In the genomic region with DNA sequence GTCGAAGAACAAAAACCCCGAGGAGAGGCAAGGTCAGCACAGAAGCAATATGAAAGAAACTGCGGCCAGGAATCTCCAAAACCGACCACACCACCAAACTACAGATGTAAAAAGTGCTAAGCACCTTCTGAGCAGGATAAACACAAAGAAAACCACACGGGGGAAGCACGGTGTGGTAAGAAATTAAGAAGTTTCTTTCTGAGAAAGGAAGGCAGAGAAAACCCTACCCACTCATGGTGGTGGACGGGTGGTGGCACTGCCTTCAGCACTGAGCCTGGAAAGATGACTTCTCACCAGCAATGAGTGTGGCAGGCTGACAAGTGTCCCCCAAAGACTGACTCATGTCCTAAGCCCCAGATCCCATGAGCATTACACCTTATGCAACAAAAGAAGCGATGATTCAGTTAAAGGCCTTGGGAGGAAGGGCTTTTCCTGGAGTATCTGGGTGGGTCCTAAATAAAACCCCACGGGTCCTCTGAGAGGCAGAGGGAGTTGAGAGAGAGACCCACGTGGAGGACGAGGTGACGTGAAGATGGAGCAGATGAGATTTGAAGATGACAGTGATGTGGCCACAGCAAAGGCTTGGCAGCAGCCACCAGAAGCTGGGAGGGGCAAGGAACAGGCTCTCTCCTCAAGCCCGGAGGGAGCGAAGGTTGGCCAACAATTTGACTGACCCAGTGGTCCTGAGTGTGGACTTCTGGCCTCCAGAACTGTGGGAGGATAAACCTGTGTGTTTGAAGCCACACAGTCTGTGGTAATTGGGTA, we compare ENCODE assay signal across 8 cellular contexts.
DNase-seq lines count a peak whose midpoint lies in the region; ATAC-seq and TF ChIP-seq lines count a peak whose summit lies in the region.

No MANE protein-coding gene starts in this region.

- CTCF ChIA-PET in naive thymus-derived CD4-positive, alpha-beta T cell (lab: Charles Lee), result no interaction called here

- H3K4me1 ChIP-seq in naive thymus-derived CD4-positive, alpha-beta T cell (ENCODE audit: control insufficient read depth in 2 of 2, insufficient read depth in 2 of 2, low read length in 2 of 2), result peaks cover 0 to 7% of the 10 kb centered on the region in 2 donors

- H3K36me3 ChIP-seq in naive thymus-derived CD4-positive, alpha-beta T cell (ENCODE audit: control insufficient read depth in 2 of 3, insufficient read depth in 3 of 3, low read length in 3 of 3), result no peaks in the 10 kb centered on the region

- POLR2A ChIA-PET in naive thymus-derived CD4-positive, alpha-beta T cell (lab: Charles Lee), result no interaction called here

- no peak overlapping the region for H3K4me3 ChIP-seq in GM12864 (ENCODE audit: low read depth, low read length)
- no peak overlapping the region for H3K4me3 ChIP-seq in naive thymus-derived CD4-positive, alpha-beta T cell (ENCODE audit: low read length)

- intact Hi-C loops in naive thymus-derived CD4-positive, alpha-beta T cell (cut with micrococcal nuclease), result loop anchor here in 1 of 2 donors (1.0 kb wide), 1 partner anchor 36 kb away; no protein-coding TSS in a partner anchor

- H3K27ac Mint-ChIP-seq in naive thymus-derived CD4-positive, alpha-beta T cell, result peak overlapping the region in 2 of 9 donors; percentile 49 to 55

- H3K4me3 Mint-ChIP-seq in naive thymus-derived CD4-positive, alpha-beta T cell, result peak overlapping the region in 1 of 10 donors; percentile 38

- ATAC-seq in HG02938 (IDR thresholded peaks at IDR 0.05; ENCODE audit: unreplicated experiment), result peak; percentile 51
- ATAC-seq in naive thymus-derived CD4-positive, alpha-beta T cell, result peak; percentile 73

- H3K36me3 Mint-ChIP-seq in naive thymus-derived CD4-positive, alpha-beta T cell, result peaks cover 0 to 10% (median 0%) of the 10 kb centered on the region in 5 donors

- DNase-seq in GM12864 (ENCODE audit: low read depth) (peak; percentile 38), H4 (ENCODE audit: low spot score) (no peak), NCI-H82 (lab: John Stamatoyannopoulos, UW) (no peak), SKM-1 treated with dmso at 0.1 percent for 144 hours (lab: John Stamatoyannopoulos, UW; ENCODE audit: unreplicated experiment) (no peak), NCI-H146 treated with DMSO at 0.1 percent for 48 hours (lab: John Stamatoyannopoulos, UW; ENCODE audit: unreplicated experiment) (no peak)
- peak; percentile 29 for DNase-seq in activated T-cell treated with anti-CD3 and anti-CD28 coated beads, Interleukin-2, amount 50 U/mL, for 1 hour
- DNase-seq in naive thymus-derived CD4-positive, alpha-beta T cell, result peak in 1 of 9 donors; percentile 51

- peaks cover 0 to 3% (median 0%) of the 10 kb centered on the region in 5 donors for H3K27me3 Mint-ChIP-seq in naive thymus-derived CD4-positive, alpha-beta T cell

- peaks cover 5 to 41% (median 8%) of the 10 kb centered on the region in 7 donors for H3K4me1 Mint-ChIP-seq in naive thymus-derived CD4-positive, alpha-beta T cell

- peaks cover 0 to 1% (median 0%) of the 10 kb centered on the region in 11 donors for H3K9me3 Mint-ChIP-seq in naive thymus-derived CD4-positive, alpha-beta T cell

- no peaks in the 10 kb centered on the region for H3K27me3 ChIP-seq in naive thymus-derived CD4-positive, alpha-beta T cell (ENCODE audit: control insufficient read depth in 2 of 2, insufficient read depth in 2 of 2, low read length in 2 of 2)

- no peak overlapping the region for H3K27ac ChIP-seq in naive thymus-derived CD4-positive, alpha-beta T cell (ENCODE audit: low read depth, low read length)

- TF ChIP-seq CTCF in GM12864 (IDR thresholded peaks at IDR 0.05; ENCODE audit: low read depth, low read length, missing control alignments), result no peak

- no peaks in the 10 kb centered on the region for H3K9me3 ChIP-seq in naive thymus-derived CD4-positive, alpha-beta T cell (ENCODE audit: control insufficient read depth in 2 of 3, low read length in 3 of 3)

Comparison
In these comparisons a context has a peak if more than half of its experiments do, and no peak if none do; other contexts are left out.
1. DNase-seq: peak in GM12864 (single experiment) and activated T-cell treated with anti-CD3 and anti-CD28 coated beads, Interleukin-2, amount 50 U/mL, for 1 hour (single experiment); none in H4 (single experiment), NCI-H82 (single experiment), SKM-1 treated with dmso at 0.1 percent for 144 hours (single experiment) and NCI-H146 treated with DMSO at 0.1 percent for 48 hours (single experiment).